In genomic region chr17:16551878-16552636, GRCh38 we compare ENCODE assay signal across 2 cellular contexts.
TF ChIP-seq lines count a peak whose summit lies in the region.

No MANE protein-coding gene starts in this region.

TF ChIP-seq in HEK293, 187 proteins besides CTCF, POLR2A, EP300 and RAD21 (continued from another document):
- TF ChIP-seq ZNF274 (IDR thresholded peaks at IDR 0.05; ENCODE audit: low read length) (peak; percentile 94), ZNF274 (tag by site-specific recombination; IDR thresholded peaks at IDR 0.05; ENCODE audit: borderline replicate concordance) (peak; percentile 93), OSR2 (tag by site-specific recombination; IDR thresholded peaks at IDR 0.05) (no peak), ZNF660 (tag by site-specific recombination; IDR thresholded peaks at IDR 0.05) (no peak), SETDB1 (IDR thresholded peaks at IDR 0.05; ENCODE audit: insufficient read length, low read length) (peak; percentile 99), TRIM28 (IDR thresholded peaks at IDR 0.05; ENCODE audit: borderline replicate concordance, low read length) (peak; percentile 99)

TF ChIP-seq in GM12878, 131 proteins besides CTCF, POLR2A, EP300 and RAD21 (continued from another document):
- peak; percentile 75 for TF ChIP-seq ZNF274 (IDR thresholded peaks at IDR 0.05; ENCODE audit: insufficient read depth, insufficient read length)
- TF ChIP-seq CBX5 (IDR thresholded peaks at IDR 0.05; ENCODE audit: low read depth): peak; percentile 20; the same call in 1 of the 2 replicates
TF ChIP-seq in GM12878: peak in this region for 2.
